Comparison of ENCODE assay signal across 9 cellular contexts in the genomic region with DNA sequence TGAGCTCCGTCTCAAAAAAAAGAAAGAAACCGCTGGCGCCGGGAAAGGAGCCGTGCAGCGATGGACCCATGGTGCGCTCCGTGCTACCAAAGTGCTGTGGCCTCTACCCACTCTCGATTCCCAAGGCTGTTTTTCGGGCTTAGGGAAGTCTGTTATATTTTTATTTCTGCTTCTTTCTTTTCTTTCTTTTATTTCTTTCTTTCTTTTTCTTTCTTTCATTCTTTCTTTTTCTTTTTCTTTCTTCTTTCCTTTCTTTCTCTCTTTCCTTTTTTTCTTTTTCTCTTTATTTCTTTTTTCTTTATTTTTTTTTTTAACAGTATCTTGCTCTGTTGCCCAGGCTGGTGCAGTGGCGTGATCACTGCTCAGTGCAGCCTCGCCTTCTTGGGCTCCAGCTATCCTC.
DNase-seq lines count a peak whose midpoint lies in the region; ATAC-seq and TF ChIP-seq lines count a peak whose summit lies in the region.
"Had no signal": no experiment of that assay in that cellular context is flagged by ENCODE, and none has a peak within 500 bp of the region (broad histone marks: within the 10 kb centered on the region; RNA-seq: fewer than 3 reads in every experiment).

No MANE protein-coding gene starts in this region.

- H3K27me3 ChIP-seq in heart right ventricle (peaks cover 12 to 95% (median 88%) of the 10 kb centered on the region in 7 donors), tibial nerve (peaks cover 0 to 42% of the 10 kb centered on the region in 2 donors)
- H3K27me3 ChIP-seq: cardiac muscle cell had no signal

- H3K9me3 ChIP-seq in heart right ventricle: peaks cover 0 to 28% (median 10%) of the 10 kb centered on the region in 11 donors
- H3K9me3 ChIP-seq in tibial nerve: peaks cover 0 to 22% (median 0%) of the 10 kb centered on the region in 4 donors

- ATAC-seq in heart right ventricle (no peak), left cardiac atrium (no peak), HG03025 (IDR thresholded peaks at IDR 0.05; ENCODE audit: low FRiP score, unreplicated experiment) (no peak)
- ATAC-seq in activated CD8-positive, alpha-beta T cell treated with anti-CD3 and anti-CD28 coated beads for 36 hours: no peak

- intact Hi-C loops in heart right ventricle (cut with DNase I) (loop anchor here in 8 of 10 donors (5.0 kb wide), 3 partner anchors 40 to 90 kb away; partner anchors contain the start of gene ANXA2R (in 3 of the 8)), left cardiac atrium (cut with DNase I) (loop anchor here in 1 of 2 donors (5.0 kb wide), 1 partner anchor 40 kb away; no protein-coding TSS in a partner anchor)
- intact Hi-C loops in activated CD8-positive, alpha-beta T cell treated with anti-CD3 and anti-CD28 coated beads for 36 hours (cut with micrococcal nuclease): no loop called here

- H3K4me3 ChIP-seq in heart right ventricle (peak overlapping the region; percentile 32 to 74 (median 60)), fibroblast of villous mesenchyme (ENCODE audit: low read depth, low read length) (peak overlapping the region; percentile 53), tibial nerve (peak overlapping the region; percentile 50 to 66 (median 60))
- H3K4me3 ChIP-seq: cardiac muscle cell had no signal

- no peaks in the 10 kb centered on the region for H3K27me3 Mint-ChIP-seq in activated CD8-positive, alpha-beta T cell treated with anti-CD3 and anti-CD28 coated beads for 36 hours

- peak overlapping the region in 4 of 10 donors; percentile 91 to 99 (median 96) for H3K27ac ChIP-seq in heart right ventricle
- H3K27ac ChIP-seq in tibial nerve: peak overlapping the region in 2 of 4 donors; percentile 93 to 96
- H3K27ac ChIP-seq: cardiac muscle cell had no signal

- H3K4me1 Mint-ChIP-seq in activated CD8-positive, alpha-beta T cell treated with anti-CD3 and anti-CD28 coated beads for 36 hours (ENCODE audit: low read depth): peaks cover 19% of the 10 kb centered on the region

- no peak for DNase-seq in heart right ventricle
- DNase-seq in left cardiac atrium: no peak
- DNase-seq in activated CD8-positive, alpha-beta T cell treated with anti-CD3 and anti-CD28 coated beads for 36 hours: no peak
- no peak for DNase-seq in fibroblast of villous mesenchyme (ENCODE audit: low read depth)
- no peak for DNase-seq in tibial nerve (ENCODE audit: low spot score in 2 of 2)
- DNase-seq in hippocampal formation (lab: John Stamatoyannopoulos, UW): no peak
- no peak for DNase-seq in dedifferentiated amniotic fluid mesenchymal stem cell (ENCODE audit: extremely low spot score)

- TF ChIP-seq CTCF in heart right ventricle (IDR thresholded peaks at IDR 0.05) (no peak), fibroblast of villous mesenchyme (IDR thresholded peaks at IDR 0.05; ENCODE audit: insufficient read depth, low read depth, low read length) (no peak), tibial nerve (IDR thresholded peaks at IDR 0.05) (no peak)
- peak; percentile 54 for TF ChIP-seq CTCF in activated CD8-positive, alpha-beta T cell treated with anti-CD3 and anti-CD28 coated beads for 36 hours (IDR thresholded peaks at IDR 0.05)

- H3K4me1 ChIP-seq in heart right ventricle (peaks cover 0 to 50% (median 25%) of the 10 kb centered on the region in 9 donors), tibial nerve (peaks cover 0 to 52% (median 6%) of the 10 kb centered on the region in 4 donors)

- TF ChIP-seq EP300 in tibial nerve (IDR thresholded peaks at IDR 0.05): no peak

- POLR2A ChIA-PET in activated CD8-positive, alpha-beta T cell treated with anti-CD3 and anti-CD28 coated beads for 36 hours (lab: Charles Lee): interaction anchor here (1.0 to 4.5 kb wide), 11 partner anchors 18 to 114 kb away, joined by 3 to 34 read pairs (median 7); no protein-coding TSS in a partner anchor

- TF ChIP-seq POLR2A in tibial nerve (IDR thresholded peaks at IDR 0.05): no peak

- H3K36me3 Mint-ChIP-seq in activated CD8-positive, alpha-beta T cell treated with anti-CD3 and anti-CD28 coated beads for 36 hours (ENCODE audit: low read depth): peaks cover 15% of the 10 kb centered on the region

- peak overlapping the region; percentile 97 for H3K27ac Mint-ChIP-seq in activated CD8-positive, alpha-beta T cell treated with anti-CD3 and anti-CD28 coated beads for 36 hours

- H3K36me3 ChIP-seq in heart right ventricle (no peaks in the 10 kb centered on the region), tibial nerve (no peaks in the 10 kb centered on the region)
- H3K36me3 ChIP-seq: cardiac muscle cell had no signal

- H3K9me3 Mint-ChIP-seq in activated CD8-positive, alpha-beta T cell treated with anti-CD3 and anti-CD28 coated beads for 36 hours: peaks cover 10% of the 10 kb centered on the region

- H3K4me3 Mint-ChIP-seq in activated CD8-positive, alpha-beta T cell treated with anti-CD3 and anti-CD28 coated beads for 36 hours: peak overlapping the region; percentile 89

- CTCF ChIA-PET in activated CD8-positive, alpha-beta T cell treated with anti-CD3 and anti-CD28 coated beads for 36 hours (lab: Charles Lee): interaction anchor here (0.9 to 2.1 kb wide), 6 partner anchors 36 to 113 kb away, joined by 3 to 10 read pairs (median 4); no protein-coding TSS in a partner anchor

- 21 to 30% methylated on average over 12 of the region's 12 CpGs for WGBS in heart right ventricle, 2 donors
- 21 to 27% methylated on average over 12 of the region's 12 CpGs for WGBS in tibial nerve, 2 donors
